Comparison of ENCODE assay signal across 19 cellular contexts in the genomic region with DNA sequence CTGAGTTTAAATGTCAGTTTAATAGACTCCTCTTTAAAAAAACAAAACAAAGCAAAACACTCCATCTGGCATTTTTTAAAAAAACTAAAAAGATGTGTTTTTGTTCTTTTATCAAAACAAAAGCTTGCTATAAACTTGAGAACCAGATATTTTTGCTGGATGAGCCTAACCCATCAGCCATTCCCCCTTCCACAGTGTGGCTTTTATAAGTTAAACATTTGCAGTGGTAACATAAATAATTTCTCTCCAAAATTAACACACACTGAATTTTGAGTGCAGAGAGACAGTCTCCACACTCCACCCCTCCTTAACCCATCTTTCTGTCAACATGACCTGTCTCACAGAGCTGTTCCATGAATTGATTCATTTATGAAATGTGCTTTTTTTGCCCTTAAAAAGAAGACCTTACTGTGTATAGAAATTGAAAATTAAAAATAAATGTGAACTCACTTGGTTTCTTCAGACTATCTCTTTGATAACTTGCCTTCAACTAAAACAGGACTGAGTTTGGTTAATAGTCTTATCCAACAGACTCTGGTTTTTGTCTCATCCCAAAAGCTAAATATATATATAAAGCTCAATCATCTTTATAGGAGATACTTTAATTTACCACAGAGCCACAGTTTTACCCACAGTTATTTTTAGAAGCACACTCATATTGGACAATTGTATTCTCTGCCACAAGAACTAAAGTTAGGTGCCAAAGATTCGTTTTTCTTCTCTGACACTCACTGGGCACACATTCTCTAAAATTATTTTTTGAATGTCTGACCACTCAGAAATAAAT.
DNase-seq lines count a peak whose midpoint lies in the region; ATAC-seq, FAIRE-seq and TF ChIP-seq lines count a peak whose summit lies in the region.
"Had no signal": no experiment of that assay in that cellular context is flagged by ENCODE, and none has a peak within 500 bp of the region (broad histone marks: within the 10 kb centered on the region; RNA-seq: fewer than 3 reads in every experiment).

No MANE protein-coding gene starts in this region.

- H3K4me3 ChIP-seq in SK-N-SH (ENCODE audit: low read depth in 2 of 2, low read length in 1 of 2) (no peak overlapping the region), pancreas (no peak overlapping the region), lower lobe of right lung (no peak overlapping the region)

- H3K9me3 ChIP-seq in SK-N-SH: no peaks in the 10 kb centered on the region
- H3K9me3 ChIP-seq in pancreas: no peaks in the 10 kb centered on the region
- peaks cover 3% of the 10 kb centered on the region for H3K9me3 ChIP-seq in lower lobe of right lung

- no peaks in the 10 kb centered on the region for H3K9me2 ChIP-seq in SK-N-SH

- TF ChIP-seq RAD21 in SK-N-SH (IDR thresholded peaks at IDR 0.05; ENCODE audit: low read length): no peak

- no peak for TF ChIP-seq EP300 in SK-N-SH (IDR thresholded peaks at IDR 0.05; ENCODE audit: borderline replicate concordance in 1 of 2, low read depth in 1 of 2, low read length in 1 of 2)

- intact Hi-C loops in pancreas (cut with DNase I) (no loop called here), lower lobe of right lung (cut with DNase I) (no loop called here)

- peak; percentile 13 for FAIRE-seq in pancreas (lab: Jason Lieb, UNC)
- FAIRE-seq: A204.1, G401.6, GM18507 had no signal

- CTCF ChIA-PET in SK-N-SH (lab: Yijun Ruan, JAX): interaction anchor here (0.5 kb wide), 1 partner anchor 88 kb away, joined by 3 read pairs; no protein-coding TSS in a partner anchor

- no peak for ATAC-seq in pancreas
- ATAC-seq in HG02623 (IDR thresholded peaks at IDR 0.05; ENCODE audit: unreplicated experiment): no peak
- ATAC-seq in lower lobe of right lung: no peak
- ATAC-seq: natural killer cell had no signal

- peak; percentile 3 for DNase-seq in NCI-H146 (lab: John Stamatoyannopoulos, UW)
- no peak for DNase-seq in NCI-H146 treated with DMSO at 0.1 percent for 48 hours (lab: John Stamatoyannopoulos, UW; ENCODE audit: unreplicated experiment)
- no peak for DNase-seq in SK-N-SH
- peak; percentile 60 for DNase-seq in fibroblast of peridontal ligament (ENCODE audit: extremely low read depth)
- no peak for DNase-seq in pancreas
- no peak for DNase-seq in NCI-H2227 (lab: John Stamatoyannopoulos, UW; ENCODE audit: unreplicated experiment)
- DNase-seq in lower lobe of right lung: no peak
- DNase-seq: activated CD4-positive, alpha-beta T cell treated with anti-CD3 and anti-CD28 coated beads, Interleukin-2, amount 50 U/mL, for 1 hour; anterior cingulate cortex; cerebellar nuclear complex; GOT3; natural killer cell; NCI-H1694; T-helper 2 cell had no signal

- no peaks in the 10 kb centered on the region for H3K27me3 ChIP-seq in SK-N-SH (ENCODE audit: insufficient read depth)
- no peaks in the 10 kb centered on the region for H3K27me3 ChIP-seq in pancreas
- H3K27me3 ChIP-seq in lower lobe of right lung (ENCODE audit: low read depth): no peaks in the 10 kb centered on the region

- H3K79me2 ChIP-seq in SK-N-SH (ENCODE audit: insufficient read depth): no peaks in the 10 kb centered on the region

- no peak overlapping the region for H3K9ac ChIP-seq in SK-N-SH

- H3K4me1 ChIP-seq in SK-N-SH (ENCODE audit: control insufficient read depth in 1 of 2, insufficient read depth in 2 of 2, low read depth in 1 of 2, low read length in 1 of 2) (peaks cover 0 to 5% of the 10 kb centered on the region in 2 experiments; a peak in 2 of 4 replicates), pancreas (no peaks in the 10 kb centered on the region), lower lobe of right lung (no peaks in the 10 kb centered on the region)

- H3K36me3 ChIP-seq in SK-N-SH (replicated peaks in 1 of 2; ENCODE audit: control insufficient read depth in 1 of 2, insufficient read depth in 2 of 2, low read length in 1 of 2) (no peaks in the 10 kb centered on the region), pancreas (no peaks in the 10 kb centered on the region), lower lobe of right lung (no peaks in the 10 kb centered on the region)

- 17% methylated on average over 1 of the region's 1 CpG for WGBS in SK-N-SH (ENCODE audit: low lambda C conversion rate)
- WGBS in pancreas, 2 donors: 41 to 44% methylated on average over 1 of the region's 1 CpG

- POLR2A ChIA-PET in SK-N-SH (lab: Yijun Ruan, JAX): no interaction called here

- H3K27ac ChIP-seq in SK-N-SH (ENCODE audit: low read depth in 2 of 2, low read length in 1 of 2): peak overlapping the region in 1 of 2 experiments; percentile 17; a peak in 1 of 4 replicates
- no peak overlapping the region for H3K27ac ChIP-seq in pancreas
- H3K27ac ChIP-seq in lower lobe of right lung: no peak overlapping the region
- H3K27ac ChIP-seq: VCaP had no signal

- H4K20me1 ChIP-seq in SK-N-SH (ENCODE audit: insufficient read depth): no peaks in the 10 kb centered on the region

- peak overlapping the region; percentile 33; the same call in 1 of the 2 replicates for H2AFZ ChIP-seq in SK-N-SH (ENCODE audit: low read depth)

- H3F3A ChIP-seq in SK-N-SH (replicated peaks; ENCODE audit: insufficient read depth): no peaks in the 10 kb centered on the region

- H3K4me2 ChIP-seq in SK-N-SH: no peak overlapping the region

- TF ChIP-seq CTCF in SK-N-SH (IDR thresholded peaks at IDR 0.05) (no peak), pancreas (IDR thresholded peaks at IDR 0.05) (no peak), lower lobe of right lung (IDR thresholded peaks at IDR 0.05) (no peak)

TF ChIP-seq in SK-N-SH, 30 proteins besides CTCF, POLR2A, EP300 and RAD21:
- TF ChIP-seq REST (IDR thresholded peaks at IDR 0.05; ENCODE audit: low read depth, low read length) (no peak), FOXM1 (IDR thresholded peaks at IDR 0.05; ENCODE audit: low read depth) (no peak)
- TF ChIP-seq, protein P1, sequence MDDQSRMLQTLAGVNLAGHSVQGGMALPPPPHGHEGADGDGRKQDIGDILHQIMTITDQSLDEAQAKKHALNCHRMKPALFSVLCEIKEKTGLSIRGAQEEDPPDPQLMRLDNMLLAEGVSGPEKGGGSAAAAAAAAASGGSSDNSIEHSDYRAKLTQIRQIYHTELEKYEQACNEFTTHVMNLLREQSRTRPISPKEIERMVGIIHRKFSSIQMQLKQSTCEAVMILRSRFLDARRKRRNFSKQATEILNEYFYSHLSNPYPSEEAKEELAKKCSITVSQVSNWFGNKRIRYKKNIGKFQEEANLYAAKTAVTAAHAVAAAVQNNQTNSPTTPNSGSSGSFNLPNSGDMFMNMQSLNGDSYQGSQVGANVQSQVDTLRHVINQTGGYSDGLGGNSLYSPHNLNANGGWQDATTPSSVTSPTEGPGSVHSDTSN (IDR thresholded peaks at IDR 0.05): no peak
TF ChIP-seq in SK-N-SH: peak in this region for 0.

Comparison
In these comparisons a context has a peak if more than half of its experiments do, and no peak if none do; other contexts are left out.
1. DNase-seq: peak in NCI-H146 (single experiment) and fibroblast of peridontal ligament (single experiment); none in NCI-H146 treated with DMSO at 0.1 percent for 48 hours (single experiment), SK-N-SH (single experiment), pancreas (0 of 6), NCI-H2227 (single experiment) and lower lobe of right lung (single experiment).